In genomic region chr6:73606428-73606827, GRCh38 we compare ENCODE assay signal across 15 cellular contexts.
"Had no signal": no experiment of that assay in that cellular context is flagged by ENCODE, and none has a peak within 500 bp of the region (broad histone marks: within the 10 kb centered on the region; RNA-seq: fewer than 3 reads in every experiment).

No MANE protein-coding gene starts in this region.

- H3K4me3 ChIP-seq: breast epithelium, hepatocyte, testis had no signal

- H3K27me3 Mint-ChIP-seq: activated CD8-positive, alpha-beta memory T cell treated with anti-CD3 and anti-CD28 coated beads, Interleukin-2, amount 10 ng/mL, durations not matched to agents 7 days and 5 days; activated naive CD8-positive, alpha-beta T cell treated with anti-CD3 and anti-CD28 coated beads, Interleukin-2, amount 10 ng/mL, durations not matched to agents 7 days and 5 days; stimulated activated naive CD8-positive, alpha-beta T cell treated with anti-CD3 and anti-CD28 coated beads, Interleukin-15, Interleukin-2, amounts not matched to agents 100 ng/mL and 50 ng/mL, for 24 hours had no signal

- H3K27ac Mint-ChIP-seq: activated CD8-positive, alpha-beta memory T cell treated with anti-CD3 and anti-CD28 coated beads, Interleukin-2, amount 10 ng/mL, durations not matched to agents 7 days and 5 days; activated naive CD8-positive, alpha-beta T cell treated with anti-CD3 and anti-CD28 coated beads, Interleukin-2, amount 10 ng/mL, durations not matched to agents 7 days and 5 days; stimulated activated naive CD8-positive, alpha-beta T cell treated with anti-CD3 and anti-CD28 coated beads, Interleukin-15, Interleukin-2, amounts not matched to agents 100 ng/mL and 50 ng/mL, for 24 hours; T-helper 2 cell treated with Interferon-gamma antibody and Interleukin-4, amounts not matched to agents 5 μg/mL and 100 μg/mL, for 36 hours had no signal

- H3K9me3 ChIP-seq: breast epithelium, testis had no signal

- H3K27ac ChIP-seq: breast epithelium, hepatocyte, testis had no signal

- H3K4me3 Mint-ChIP-seq: activated CD8-positive, alpha-beta memory T cell treated with anti-CD3 and anti-CD28 coated beads, Interleukin-2, amount 10 ng/mL, durations not matched to agents 7 days and 5 days; activated naive CD8-positive, alpha-beta T cell treated with anti-CD3 and anti-CD28 coated beads, Interleukin-2, amount 10 ng/mL, durations not matched to agents 7 days and 5 days; activated T-cell treated with anti-CD3 and anti-CD28 coated beads, Interleukin-2, amount 50 U/mL, for 4 hours; stimulated activated naive CD8-positive, alpha-beta T cell treated with anti-CD3 and anti-CD28 coated beads, Interleukin-15, Interleukin-2, amounts not matched to agents 100 ng/mL and 50 ng/mL, for 24 hours; T-helper 2 cell treated with Interferon-gamma antibody and Interleukin-4, amounts not matched to agents 5 μg/mL and 100 μg/mL, for 36 hours had no signal

- H3K9me3 Mint-ChIP-seq: activated naive CD8-positive, alpha-beta T cell treated with anti-CD3 and anti-CD28 coated beads, Interleukin-2, amount 10 ng/mL, durations not matched to agents 7 days and 5 days; activated T-cell treated with anti-CD3 and anti-CD28 coated beads, Interleukin-2, amount 50 U/mL, for 4 hours; stimulated activated naive CD8-positive, alpha-beta T cell treated with anti-CD3 and anti-CD28 coated beads, Interleukin-15, Interleukin-2, amounts not matched to agents 100 ng/mL and 50 ng/mL, for 24 hours; T-helper 2 cell treated with Interferon-gamma antibody and Interleukin-4, amounts not matched to agents 5 μg/mL and 100 μg/mL, for 36 hours had no signal

- H3K4me1 ChIP-seq: breast epithelium, testis had no signal

- H3K27me3 ChIP-seq: breast epithelium, hepatocyte, testis had no signal

- DNase-seq: activated CD4-positive, alpha-beta T cell treated with anti-CD3 and anti-CD28 coated beads, Interleukin-2, amount 50 U/mL, for 48 hours; activated CD4-positive, CD25-positive, alpha-beta regulatory T cell treated with anti-CD3 and anti-CD28 coated beads, Interleukin-2, amount 50 U/mL, for 72 hours; activated CD8-positive, alpha-beta memory T cell treated with anti-CD3 and anti-CD28 coated beads, Interleukin-2, amount 10 ng/mL, durations not matched to agents 7 days and 5 days; activated gamma-delta T cell; activated naive CD8-positive, alpha-beta T cell treated with anti-CD3 and anti-CD28 coated beads, Interleukin-2, amount 10 ng/mL, durations not matched to agents 7 days and 5 days; activated T-cell treated with anti-CD3 and anti-CD28 coated beads, Interleukin-2, amount 50 U/mL, for 4 hours; aorta; effector CD4-positive, alpha-beta T cell; stimulated activated CD4-positive, alpha-beta T cell treated with anti-CD3 and anti-CD28 coated beads, Interleukin-4, amount 100 ng/mL, for 1 hour; stimulated activated CD8-positive, alpha-beta memory T cell treated with anti-CD3 and anti-CD28 coated beads, Interleukin-4, amount 100 ng/mL, for 48 hours; testis had no signal

- H3K36me3 ChIP-seq: breast epithelium had no signal
